19 cellular contexts compared by ENCODE assay signal in the genomic region with DNA sequence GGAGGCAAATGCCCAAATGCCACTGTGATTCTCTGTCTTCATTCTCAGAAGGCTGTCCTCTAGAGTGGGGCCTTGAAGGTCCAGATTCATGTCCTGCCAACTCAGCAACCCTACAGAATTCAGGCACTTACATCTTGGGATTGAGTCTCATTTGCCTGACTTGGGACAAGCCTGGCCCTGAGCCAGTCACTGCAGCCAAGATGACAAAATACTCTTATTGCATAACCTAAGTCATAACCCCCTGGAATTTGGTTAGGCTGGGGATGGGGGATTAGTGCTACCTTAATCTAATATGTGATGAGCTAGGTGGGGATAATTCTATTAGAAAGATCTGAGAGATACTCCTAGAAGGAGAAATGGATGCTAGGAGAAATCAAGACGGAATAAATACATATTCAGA.
DNase-seq lines count a peak whose midpoint lies in the region; ATAC-seq and TF ChIP-seq lines count a peak whose summit lies in the region.
"Had no signal": no experiment of that assay in that cellular context is flagged by ENCODE, and none has a peak within 500 bp of the region (broad histone marks: within the 10 kb centered on the region; RNA-seq: fewer than 3 reads in every experiment).

No MANE protein-coding gene starts in this region.

- H3K4me2 ChIP-seq in PC-3 (ENCODE audit: low read length): no peak overlapping the region

- H3K27me3 Mint-ChIP-seq in Caco-2 (ENCODE audit: insufficient read depth, unreplicated experiment): no peaks in the 10 kb centered on the region

- TSS peak; percentile 32 for BruUV-seq in Caco-2 (replicated peaks; lab: Mats Ljungman, UMichigan)
- no TSS peak for BruUV-seq in PC-3 (replicated peaks; lab: Mats Ljungman, UMichigan)

- DNase-seq in Caco-2 (no peak), PC-3 (peak; percentile 27), dermis blood vessel endothelial cell (peak; percentile 54), lower lobe of right lung (peak; percentile 42), D341Med (ENCODE audit: low spot score) (no peak), NCI-H1436 treated with DMSO at 0.1 percent for 48 hours (lab: John Stamatoyannopoulos, UW) (no peak), SW 1271 (lab: John Stamatoyannopoulos, UW) (no peak)
- DNase-seq: activated CD4-positive, alpha-beta T cell treated with anti-CD3 and anti-CD28 coated beads, Interleukin-2, amount 50 U/mL, for 48 hours; AML-193; DND-41; dorsolateral prefrontal cortex; KG1; NCI-H1694; NCI-H526 treated with DMSO at 0.1 percent for 48 hours; SIG-M5 had no signal

- POLR2A ChIA-PET in Caco-2 (lab: Charles Lee): interaction anchor here (0.9 kb wide), 1 partner anchor 63 kb away, joined by 5 read pairs; no protein-coding TSS in a partner anchor
- POLR2A ChIA-PET in PC-3 (lab: Charles Lee; ENCODE audit: unreplicated experiment): no interaction called here

- H3K27me3 ChIP-seq in Caco-2 (replicated peaks; ENCODE audit: control insufficient read depth, insufficient read depth, low read length): no peaks in the 10 kb centered on the region
- no peaks in the 10 kb centered on the region for H3K27me3 ChIP-seq in PC-3 (ENCODE audit: low read length)
- H3K27me3 ChIP-seq in lower lobe of right lung (ENCODE audit: low read depth): no peaks in the 10 kb centered on the region
- H3K27me3 ChIP-seq: tibial nerve had no signal

- CTCF ChIA-PET in Caco-2 (lab: Charles Lee): interaction anchor here (1.0 to 1.6 kb wide), 2 partner anchors 14 to 126 kb away, joined by 4 to 6 read pairs; no protein-coding TSS in a partner anchor
- CTCF ChIA-PET in PC-3 (lab: Charles Lee): no interaction called here

- intact Hi-C loops in Caco-2 (cut with micrococcal nuclease; ENCODE audit: unreplicated experiment) (no loop called here), PC-3 (cut with micrococcal nuclease) (no loop called here), lower lobe of right lung (cut with DNase I) (no loop called here)

- H3K27ac ChIP-seq in PC-3 (ENCODE audit: low read length) (no peak overlapping the region), lower lobe of right lung (no peak overlapping the region)
- H3K27ac ChIP-seq: dorsolateral prefrontal cortex, parathyroid adenoma, tibial nerve had no signal

- H3K79me2 ChIP-seq in PC-3 (ENCODE audit: low read length): no peaks in the 10 kb centered on the region
- H3K79me2 ChIP-seq: parathyroid adenoma had no signal

- peaks cover 8% of the 10 kb centered on the region for H3K9me3 Mint-ChIP-seq in Caco-2 (ENCODE audit: unreplicated experiment)

- peaks cover 34% of the 10 kb centered on the region for H3K4me1 Mint-ChIP-seq in Caco-2 (ENCODE audit: low read depth, unreplicated experiment)

- ATAC-seq in PC-3: no peak
- ATAC-seq in lower lobe of right lung: peak in 1 of 2 donors; percentile 40
- ATAC-seq in HG03565 (IDR thresholded peaks at IDR 0.05; ENCODE audit: unreplicated experiment): no peak

- no peaks in the 10 kb centered on the region for H3F3A ChIP-seq in PC-3 (ENCODE audit: low read length, unreplicated experiment)

- no peaks in the 10 kb centered on the region for H4K20me1 ChIP-seq in PC-3 (ENCODE audit: low read length)

- no peaks in the 10 kb centered on the region for H3K9me2 ChIP-seq in PC-3 (replicated peaks; ENCODE audit: low read length)

- H3K4me3 ChIP-seq in Caco-2 (ENCODE audit: low read depth, low read length) (no peak overlapping the region), PC-3 (ENCODE audit: low read length) (no peak overlapping the region), lower lobe of right lung (no peak overlapping the region)
- H3K4me3 ChIP-seq: dorsolateral prefrontal cortex, GM12878, tibial nerve had no signal

- no peak overlapping the region for H3K9ac ChIP-seq in PC-3 (ENCODE audit: low read length)
- H3K9ac ChIP-seq: parathyroid adenoma had no signal

- H3K4me3 Mint-ChIP-seq in Caco-2 (ENCODE audit: unreplicated experiment): no peak overlapping the region

- H3K9me3 ChIP-seq in Caco-2: no peaks in the 10 kb centered on the region
- no peaks in the 10 kb centered on the region for H3K9me3 ChIP-seq in PC-3 (ENCODE audit: low read length)
- H3K9me3 ChIP-seq in lower lobe of right lung: no peaks in the 10 kb centered on the region
- H3K9me3 ChIP-seq: tibial nerve had no signal

- H3K27ac Mint-ChIP-seq in Caco-2 (ENCODE audit: unreplicated experiment): no peak overlapping the region

- H3K4me1 ChIP-seq in Caco-2 (peaks cover 63% of the 10 kb centered on the region), PC-3 (ENCODE audit: insufficient read depth, low read length) (peaks cover 38% of the 10 kb centered on the region), lower lobe of right lung (peaks cover 20% of the 10 kb centered on the region)
- H3K4me1 ChIP-seq: parathyroid adenoma had no signal

- H3K36me3 ChIP-seq in Caco-2 (ENCODE audit: control insufficient read depth, insufficient read depth, low read length): no peaks in the 10 kb centered on the region
- H3K36me3 ChIP-seq in PC-3 (ENCODE audit: low read depth, low read length): no peaks in the 10 kb centered on the region
- H3K36me3 ChIP-seq in lower lobe of right lung: no peaks in the 10 kb centered on the region
- H3K36me3 ChIP-seq: tibial nerve had no signal

- H2AFZ ChIP-seq in PC-3 (ENCODE audit: low read length): peak overlapping the region; percentile 15; the same call in 1 of the 2 replicates
- H2AFZ ChIP-seq: parathyroid adenoma had no signal

- TF ChIP-seq CTCF in Caco-2 (IDR thresholded peaks at IDR 0.05; ENCODE audit: insufficient read depth in 1 of 2, low read depth in 1 of 2, low read length in 1 of 2, severe bottlenecking in 1 of 2, unreplicated experiment in 1 of 2) (no peak), PC-3 (conservative IDR thresholded peaks at IDR 0.05; ENCODE audit: low read depth, low read length) (no peak), lower lobe of right lung (IDR thresholded peaks at IDR 0.05) (no peak)

- H3K36me3 Mint-ChIP-seq in Caco-2 (ENCODE audit: insufficient read depth, unreplicated experiment): no peaks in the 10 kb centered on the region

Comparison
In these comparisons a context has a peak if more than half of its experiments do, and no peak if none do; other contexts are left out.
1. DNase-seq: peak in PC-3 (single experiment), dermis blood vessel endothelial cell (single experiment) and lower lobe of right lung (single experiment); none in Caco-2 (0 of 2), D341Med (single experiment), NCI-H1436 treated with DMSO at 0.1 percent for 48 hours (single experiment) and SW 1271 (0 of 2).